In genomic region chr16:77588389-77588788, GRCh38 we compare ENCODE assay signal across 6 cellular contexts.
"Had no signal": no experiment of that assay in that cellular context is flagged by ENCODE, and none has a peak within 500 bp of the region (broad histone marks: within the 10 kb centered on the region; RNA-seq: fewer than 3 reads in every experiment).

No MANE protein-coding gene starts in this region.

- H3K4me1 ChIP-seq: HAP-1 had no signal

- H3K4me1 Mint-ChIP-seq: IgD-negative memory B cell had no signal

- H3K4me3 Mint-ChIP-seq: IgD-negative memory B cell had no signal

- H3K36me3 ChIP-seq: HAP-1 had no signal

- H3K4me3 ChIP-seq: GM23248, HAP-1 had no signal

- H3K9me3 ChIP-seq: HAP-1 had no signal

- H3K27ac Mint-ChIP-seq: IgD-negative memory B cell had no signal

- H3K27ac ChIP-seq: GM23248 had no signal

- H3K9me3 Mint-ChIP-seq: IgD-negative memory B cell had no signal

- DNase-seq: GM23248, GOT3, H7, KBM-7 had no signal

- H3K9ac ChIP-seq: GM23248 had no signal
